7 cellular contexts compared by ENCODE assay signal in the genomic region with DNA sequence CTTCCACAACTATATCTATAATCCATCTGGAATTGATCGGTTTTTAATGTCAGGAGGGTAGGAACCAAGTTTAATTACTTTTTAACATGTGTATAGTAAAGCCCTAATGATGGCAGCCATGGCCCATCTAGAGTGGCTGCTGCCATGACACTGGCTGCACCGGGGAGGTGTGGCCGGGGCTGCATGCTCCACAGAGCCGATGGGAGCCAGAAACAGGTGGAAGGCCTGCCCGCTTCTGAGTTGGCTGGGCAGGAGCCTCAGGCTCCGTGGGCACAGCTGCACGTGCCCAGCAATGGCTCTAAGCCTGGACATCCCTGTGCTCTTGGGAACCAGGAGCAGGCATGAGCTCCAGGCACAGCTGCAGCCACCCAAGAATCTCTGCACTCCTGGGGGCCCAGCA.
"Had no signal": no experiment of that assay in that cellular context is flagged by ENCODE, and none has a peak within 500 bp of the region (broad histone marks: within the 10 kb centered on the region; RNA-seq: fewer than 3 reads in every experiment).

No MANE protein-coding gene starts in this region.

- DNase-seq: KBM-7, KG1 had no signal

- H3K4me3 ChIP-seq: K562 had no signal

- H3K27ac Mint-ChIP-seq: IgD-negative memory B cell had no signal

- ATAC-seq: HepG2, K562 had no signal

- H3K27ac ChIP-seq: HL-60 had no signal

- H3K4me1 Mint-ChIP-seq: IgD-negative memory B cell had no signal

- FAIRE-seq: HepG2, HTR-8/SVneo, K562 had no signal

- H3K4me3 Mint-ChIP-seq: IgD-negative memory B cell had no signal
